In genomic region chr2:210286123-210286680, GRCh38 we compare ENCODE assay signal across 37 cellular contexts. TPM values are rescaled to one million over a fixed set of nuclear protein-coding genes. Genes with fewer than 3 reads are reported as not detected.
"Had no signal": no experiment of that assay in that cellular context is flagged by ENCODE, and none has a peak within 500 bp of the region (broad histone marks: within the 10 kb centered on the region; RNA-seq: fewer than 3 reads in every experiment).

No MANE protein-coding gene starts in this region.

- H3K4me3 Mint-ChIP-seq: activated B cell treated with CpG ODN at 0.5 μM for 24 hours; activated CD4-positive, alpha-beta memory T cell treated with anti-CD3 and anti-CD28 coated beads for 36 hours; activated CD4-positive, alpha-beta T cell treated with anti-CD3 and anti-CD28 coated beads, Interleukin-2, amount 10 ng/mL, durations not matched to agents 24 days and 14 days; activated CD8-positive, alpha-beta memory T cell treated with anti-CD3 and anti-CD28 coated beads, Interleukin-2, amount 10 ng/mL, durations not matched to agents 7 days and 5 days; activated CD8-positive, alpha-beta T cell treated with anti-CD3 and anti-CD28 coated beads, Interleukin-2, amount 10 ng/mL, durations not matched to agents 7 days and 5 days; activated naive CD4-positive, alpha-beta T cell treated with anti-CD3 and anti-CD28 coated beads for 36 hours; activated naive CD4-positive, alpha-beta T cell treated with anti-CD3 and anti-CD28 coated beads, Interleukin-2, amount 50 U/mL, for 24 hours; activated naive CD8-positive, alpha-beta T cell treated with anti-CD3 and anti-CD28 coated beads for 36 hours; activated naive CD8-positive, alpha-beta T cell treated with anti-CD3 and anti-CD28 coated beads, Interleukin-2, amount 50 U/mL, for 24 hours; activated T-helper 1 cell treated with anti-CD3 and anti-CD28 coated beads, Interleukin-12 subunit alpha, Interleukin-12 subunit beta, Interleukin-2, Interleukin-4 antibody, amounts not matched to agents 30 ng/mL and 10 ng/mL and 1 ng/mL, durations not matched to agents 14 hours and 24 hours and 36 hours; brain; T-cell; T-helper 1 cell treated with Interleukin-12 subunit alpha and Interleukin-12 subunit beta and Interleukin-4 antibody, amounts not matched to agents 30 μg/mL and 1 μg/mL, for 36 hours had no signal

- H3K36me3 Mint-ChIP-seq: activated CD4-positive, alpha-beta memory T cell treated with anti-CD3 and anti-CD28 coated beads for 36 hours; activated CD8-positive, alpha-beta memory T cell treated with anti-CD3 and anti-CD28 coated beads, Interleukin-2, amount 10 ng/mL, durations not matched to agents 7 days and 5 days; activated naive CD4-positive, alpha-beta T cell treated with anti-CD3 and anti-CD28 coated beads, Interleukin-2, amount 50 U/mL, for 24 hours; activated naive CD8-positive, alpha-beta T cell treated with anti-CD3 and anti-CD28 coated beads for 36 hours; brain; T-cell had no signal

- ATAC-seq: activated CD4-positive, CD25-positive, alpha-beta regulatory T cell treated with anti-CD3 and anti-CD28 coated beads, Interleukin-2, amount 50 U/mL, for 24 hours; activated CD8-positive, alpha-beta memory T cell treated with anti-CD3 and anti-CD28 coated beads, Interleukin-2, amount 10 ng/mL, durations not matched to agents 7 days and 5 days; activated CD8-positive, alpha-beta T cell treated with anti-CD3 and anti-CD28 coated beads, Interleukin-2, amount 10 ng/mL, durations not matched to agents 7 days and 5 days; T-cell had no signal

- H3K4me1 Mint-ChIP-seq: activated B cell treated with CpG ODN at 0.5 μM for 24 hours; activated CD4-positive, alpha-beta T cell treated with anti-CD3 and anti-CD28 coated beads, Interleukin-2, amount 10 ng/mL, durations not matched to agents 24 days and 14 days; activated CD8-positive, alpha-beta memory T cell treated with anti-CD3 and anti-CD28 coated beads, Interleukin-2, amount 10 ng/mL, durations not matched to agents 7 days and 5 days; activated naive CD4-positive, alpha-beta T cell treated with anti-CD3 and anti-CD28 coated beads, Interleukin-2, amount 50 U/mL, for 24 hours; activated naive CD8-positive, alpha-beta T cell treated with anti-CD3 and anti-CD28 coated beads for 36 hours; activated naive CD8-positive, alpha-beta T cell treated with anti-CD3 and anti-CD28 coated beads, Interleukin-2, amount 50 U/mL, for 24 hours; T-cell had no signal

- H3K27ac Mint-ChIP-seq: activated B cell treated with CpG ODN at 0.5 μM for 24 hours; activated CD4-positive, alpha-beta memory T cell treated with anti-CD3 and anti-CD28 coated beads for 36 hours; activated CD4-positive, alpha-beta T cell treated with anti-CD3 and anti-CD28 coated beads, Interleukin-2, amount 10 ng/mL, durations not matched to agents 24 days and 14 days; activated CD8-positive, alpha-beta memory T cell treated with anti-CD3 and anti-CD28 coated beads, Interleukin-2, amount 10 ng/mL, durations not matched to agents 7 days and 5 days; activated CD8-positive, alpha-beta T cell treated with anti-CD3 and anti-CD28 coated beads, Interleukin-2, amount 10 ng/mL, durations not matched to agents 7 days and 5 days; activated naive CD4-positive, alpha-beta T cell treated with anti-CD3 and anti-CD28 coated beads for 36 hours; activated naive CD4-positive, alpha-beta T cell treated with anti-CD3 and anti-CD28 coated beads, Interleukin-2, amount 50 U/mL, for 24 hours; activated naive CD8-positive, alpha-beta T cell treated with anti-CD3 and anti-CD28 coated beads for 36 hours; activated naive CD8-positive, alpha-beta T cell treated with anti-CD3 and anti-CD28 coated beads, Interleukin-2, amount 50 U/mL, for 24 hours; activated T-helper 1 cell treated with anti-CD3 and anti-CD28 coated beads, Interleukin-12 subunit alpha, Interleukin-12 subunit beta, Interleukin-2, Interleukin-4 antibody, amounts not matched to agents 30 ng/mL and 10 ng/mL and 1 ng/mL, durations not matched to agents 14 hours and 24 hours and 36 hours; activated T-helper 2 cell treated with anti-CD3 and anti-CD28 coated beads, Interferon-gamma antibody, Interleukin-2, Interleukin-4, amounts not matched to agents 10 μg/mL and 5 μg/mL and 100 μg/mL, durations not matched to agents 14 hours and 24 hours and 36 hours; brain; T-cell; T-helper 1 cell treated with Interleukin-12 subunit alpha and Interleukin-12 subunit beta and Interleukin-4 antibody, amounts not matched to agents 30 μg/mL and 1 μg/mL, for 36 hours had no signal

- DNase-seq: activated B cell treated with CpG ODN at 0.5 μM for 24 hours; activated CD4-positive, alpha-beta memory T cell treated with anti-CD3 and anti-CD28 coated beads for 36 hours; activated CD4-positive, alpha-beta T cell treated with anti-CD3 and anti-CD28 coated beads, Interleukin-2, amount 10 ng/mL, durations not matched to agents 24 days and 14 days; activated CD8-positive, alpha-beta memory T cell treated with anti-CD3 and anti-CD28 coated beads, Interleukin-2, amount 10 ng/mL, durations not matched to agents 7 days and 5 days; activated CD8-positive, alpha-beta memory T cell treated with anti-CD3 and anti-CD28 coated beads, Interleukin-2, amount 50 U/mL, for 4 hours; activated CD8-positive, alpha-beta T cell treated with anti-CD3 and anti-CD28 coated beads, Interleukin-2, amount 10 ng/mL, durations not matched to agents 7 days and 5 days; activated effector memory CD4-positive, alpha-beta T cell treated with anti-CD3 and anti-CD28 coated beads, Interleukin-2, amount 50 U/mL, for 16 hours; activated naive CD4-positive, alpha-beta T cell treated with anti-CD3 and anti-CD28 coated beads for 36 hours; activated naive CD8-positive, alpha-beta T cell treated with anti-CD3 and anti-CD28 coated beads for 36 hours; activated naive CD8-positive, alpha-beta T cell treated with anti-CD3 and anti-CD28 coated beads, Interleukin-2, amount 50 U/mL, for 24 hours; activated T-cell treated with anti-CD3 and anti-CD28 coated beads, Interleukin-2, amount 50 U/mL, for 1 hour; activated T-cell treated with anti-CD3 and anti-CD28 coated beads, Interleukin-2, amount 50 U/mL, for 48 hours; adrenal gland; central memory CD4-positive, alpha-beta T cell; cerebellar nuclear complex; colonic mucosa; effector CD8-positive, alpha-beta T cell; esophagus squamous epithelium; foreskin melanocyte; head of caudate nucleus; SW 1271; T-cell had no signal

- H3K9me3 Mint-ChIP-seq: activated CD4-positive, alpha-beta T cell treated with anti-CD3 and anti-CD28 coated beads, Interleukin-2, amount 10 ng/mL, durations not matched to agents 24 days and 14 days; T-helper 1 cell treated with Interleukin-12 subunit alpha and Interleukin-12 subunit beta and Interleukin-4 antibody, amounts not matched to agents 30 μg/mL and 1 μg/mL, for 36 hours had no signal

- H3K27me3 Mint-ChIP-seq: activated B cell treated with CpG ODN at 0.5 μM for 24 hours; activated CD4-positive, alpha-beta memory T cell treated with anti-CD3 and anti-CD28 coated beads for 36 hours; activated CD8-positive, alpha-beta memory T cell treated with anti-CD3 and anti-CD28 coated beads, Interleukin-2, amount 10 ng/mL, durations not matched to agents 7 days and 5 days; activated naive CD8-positive, alpha-beta T cell treated with anti-CD3 and anti-CD28 coated beads for 36 hours; activated naive CD8-positive, alpha-beta T cell treated with anti-CD3 and anti-CD28 coated beads, Interleukin-2, amount 50 U/mL, for 24 hours; brain; T-cell had no signal

- FAIRE-seq: endometrium, endothelial cell of umbilical vein had no signal

RNA-seq across cellular contexts. Expression of gene MYL1, which starts 28.8 kb away (rescaled TPM):
- total RNA-seq: activated B cell treated with CpG ODN at 0.5 μM for 24 hours; activated CD4-positive, alpha-beta memory T cell treated with anti-CD3 and anti-CD28 coated beads for 36 hours; activated CD4-positive, alpha-beta T cell treated with anti-CD3 and anti-CD28 coated beads, Interleukin-2, amount 10 ng/mL, durations not matched to agents 24 days and 14 days; activated CD8-positive, alpha-beta memory T cell treated with anti-CD3 and anti-CD28 coated beads for 36 hours; activated CD8-positive, alpha-beta memory T cell treated with anti-CD3 and anti-CD28 coated beads, Interleukin-2, amount 10 ng/mL, durations not matched to agents 7 days and 5 days; activated CD8-positive, alpha-beta T cell treated with anti-CD3 and anti-CD28 coated beads, Interleukin-2, amount 10 ng/mL, durations not matched to agents 7 days and 5 days; activated naive CD4-positive, alpha-beta T cell treated with anti-CD3 and anti-CD28 coated beads for 36 hours; activated naive CD8-positive, alpha-beta T cell treated with anti-CD3 and anti-CD28 coated beads for 36 hours; activated T-helper 1 cell treated with anti-CD3 and anti-CD28 coated beads, Interleukin-12 subunit alpha, Interleukin-12 subunit beta, Interleukin-2, Interleukin-4 antibody, amounts not matched to agents 30 ng/mL and 10 ng/mL and 1 ng/mL, durations not matched to agents 14 hours and 24 hours and 36 hours; activated T-helper 2 cell treated with anti-CD3 and anti-CD28 coated beads, Interferon-gamma antibody, Interleukin-2, Interleukin-4, amounts not matched to agents 10 μg/mL and 5 μg/mL and 100 μg/mL, durations not matched to agents 14 hours and 24 hours and 36 hours; ascending aorta; breast epithelium; cardiac muscle cell; colonic mucosa; dermis microvascular lymphatic vessel endothelial cell; endothelial cell of umbilical vein; esophagus squamous epithelium; fibroblast of lung; fibroblast of villous mesenchyme; T-cell had no signal
- polyA plus RNA-seq: endothelial cell of umbilical vein, fibroblast of lung had no signal
